14 cellular contexts compared by ENCODE assay signal in the genomic region with DNA sequence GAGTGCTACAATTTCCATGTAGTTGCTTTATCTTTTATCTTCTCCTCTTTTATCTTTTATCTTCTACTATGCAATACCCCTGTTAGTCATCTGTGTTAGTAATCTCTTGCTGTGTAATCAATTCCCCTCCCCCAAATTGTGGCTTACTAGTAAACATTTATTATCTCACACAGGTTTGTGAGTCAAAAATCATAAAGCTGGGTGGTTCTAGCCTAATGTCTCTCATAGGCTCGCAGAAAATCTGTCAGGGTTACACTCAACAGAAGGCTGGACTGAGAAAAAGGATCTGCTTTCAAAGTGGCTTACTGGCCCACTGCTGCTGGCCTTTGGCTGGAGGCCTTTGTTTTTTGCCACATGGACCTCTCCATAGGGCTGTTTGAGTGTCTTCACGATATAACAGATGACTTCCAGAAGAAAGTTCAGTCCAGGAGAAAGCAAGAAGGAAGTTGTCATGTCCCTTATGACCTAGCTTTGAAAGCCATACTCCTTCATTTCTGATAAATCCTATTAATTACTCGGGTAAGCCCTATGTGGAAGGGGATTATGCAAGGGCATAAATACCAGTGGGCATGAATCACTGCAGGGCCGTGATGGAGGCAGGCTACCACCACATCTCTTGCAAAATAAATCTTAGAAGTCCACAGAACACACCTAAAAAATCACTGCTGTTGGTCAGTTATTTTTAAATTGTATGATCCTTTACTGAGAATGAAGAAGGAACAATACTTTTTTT. TPM values are rescaled to one million over a fixed set of nuclear protein-coding genes. Genes with fewer than 3 reads are reported as not detected.
DNase-seq lines count a peak whose midpoint lies in the region; ATAC-seq and TF ChIP-seq lines count a peak whose summit lies in the region.
"Had no signal": no experiment of that assay in that cellular context is flagged by ENCODE, and none has a peak within 500 bp of the region (broad histone marks: within the 10 kb centered on the region; RNA-seq: fewer than 3 reads in every experiment).

No MANE protein-coding gene starts in this region.

- ATAC-seq in HG03439 (IDR thresholded peaks at IDR 0.05; ENCODE audit: unreplicated experiment) = no peak
- no peak for ATAC-seq in activated T-helper 17 cell treated with anti-CD3 and anti-CD28 coated beads, Interleukin-2, amount 50 U/mL, for 72 hours (replicated peaks)
- ATAC-seq in GM21619 (IDR thresholded peaks at IDR 0.05; ENCODE audit: unreplicated experiment) = no peak
- ATAC-seq: activated T-cell treated with anti-CD3 and anti-CD28 coated beads, Interleukin-2, amount 50 U/mL, for 4 hours had no signal

- H3K9me3 Mint-ChIP-seq in activated T-helper 17 cell treated with anti-CD3 and anti-CD28 coated beads, Interleukin-2, amount 50 U/mL, for 72 hours = no peaks in the 10 kb centered on the region
- H3K9me3 Mint-ChIP-seq: activated T-cell treated with anti-CD3 and anti-CD28 coated beads, Interleukin-2, amount 50 U/mL, for 4 hours had no signal

- H3K27me3 Mint-ChIP-seq in activated T-helper 17 cell treated with anti-CD3 and anti-CD28 coated beads, Interleukin-2, amount 50 U/mL, for 72 hours = no peaks in the 10 kb centered on the region
- H3K27me3 Mint-ChIP-seq: naive B cell had no signal

- H3K4me3 Mint-ChIP-seq in activated T-helper 17 cell treated with anti-CD3 and anti-CD28 coated beads, Interleukin-2, amount 50 U/mL, for 72 hours = no peak overlapping the region
- H3K4me3 Mint-ChIP-seq: activated T-cell treated with anti-CD3 and anti-CD28 coated beads, Interleukin-2, amount 50 U/mL, for 4 hours; naive B cell had no signal

- H3K27ac Mint-ChIP-seq in activated T-helper 17 cell treated with anti-CD3 and anti-CD28 coated beads, Interleukin-2, amount 50 U/mL, for 72 hours = no peak overlapping the region
- H3K27ac Mint-ChIP-seq: naive B cell had no signal

- peak; percentile 89 for DNase-seq in HCEC 1CT
- DNase-seq in T1000 (lab: John Stamatoyannopoulos, UW) = peak; percentile 43
- DNase-seq in fibroblast of pulmonary artery (ENCODE audit: low read depth) = peak; percentile 83
- peak; percentile 76 for DNase-seq in skeletal muscle cell (ENCODE audit: low read depth)
- DNase-seq in dermis blood vessel endothelial cell = no peak
- DNase-seq: activated CD4-positive, CD25-positive, alpha-beta regulatory T cell treated with anti-CD3 and anti-CD28 coated beads, Interleukin-2, amount 50 U/mL, for 72 hours; activated T-cell treated with anti-CD3 and anti-CD28 coated beads, Interleukin-2, amount 50 U/mL, for 4 hours; aorta; naive B cell; NCI-H1105 had no signal

- H3K4me1 Mint-ChIP-seq in activated T-helper 17 cell treated with anti-CD3 and anti-CD28 coated beads, Interleukin-2, amount 50 U/mL, for 72 hours = no peaks in the 10 kb centered on the region
- H3K4me1 Mint-ChIP-seq: naive B cell had no signal

- H3K36me3 Mint-ChIP-seq in activated T-helper 17 cell treated with anti-CD3 and anti-CD28 coated beads, Interleukin-2, amount 50 U/mL, for 72 hours (ENCODE audit: low read depth) = no peaks in the 10 kb centered on the region
- H3K36me3 Mint-ChIP-seq: naive B cell had no signal

- no peak for TF ChIP-seq CTCF in fibroblast of pulmonary artery (IDR thresholded peaks at IDR 0.05; ENCODE audit: low read length, missing control alignments)

- H3K4me3 ChIP-seq in fibroblast of pulmonary artery (replicated peaks; ENCODE audit: low read depth, low read length) = no peak overlapping the region
- H3K4me3 ChIP-seq in skeletal muscle cell (ENCODE audit: low read depth, low read length) = no peak overlapping the region
- H3K4me3 ChIP-seq: right atrium auricular region had no signal

RNA-seq across cellular contexts. Expression of a gene that starts 24.5 kb away (rescaled TPM):
- total RNA-seq in activated T-helper 17 cell treated with anti-CD3 and anti-CD28 coated beads, Interleukin-2, amount 50 U/mL, for 72 hours = not detected
- total RNA-seq in dermis blood vessel endothelial cell = 6.1 and 9.7 TPM in 2 replicates
- total RNA-seq: activated T-cell treated with anti-CD3 and anti-CD28 coated beads, Interleukin-2, amount 50 U/mL, for 4 hours had no signal
